Comparison of ENCODE assay signal across 1 cellular context in the genomic region with DNA sequence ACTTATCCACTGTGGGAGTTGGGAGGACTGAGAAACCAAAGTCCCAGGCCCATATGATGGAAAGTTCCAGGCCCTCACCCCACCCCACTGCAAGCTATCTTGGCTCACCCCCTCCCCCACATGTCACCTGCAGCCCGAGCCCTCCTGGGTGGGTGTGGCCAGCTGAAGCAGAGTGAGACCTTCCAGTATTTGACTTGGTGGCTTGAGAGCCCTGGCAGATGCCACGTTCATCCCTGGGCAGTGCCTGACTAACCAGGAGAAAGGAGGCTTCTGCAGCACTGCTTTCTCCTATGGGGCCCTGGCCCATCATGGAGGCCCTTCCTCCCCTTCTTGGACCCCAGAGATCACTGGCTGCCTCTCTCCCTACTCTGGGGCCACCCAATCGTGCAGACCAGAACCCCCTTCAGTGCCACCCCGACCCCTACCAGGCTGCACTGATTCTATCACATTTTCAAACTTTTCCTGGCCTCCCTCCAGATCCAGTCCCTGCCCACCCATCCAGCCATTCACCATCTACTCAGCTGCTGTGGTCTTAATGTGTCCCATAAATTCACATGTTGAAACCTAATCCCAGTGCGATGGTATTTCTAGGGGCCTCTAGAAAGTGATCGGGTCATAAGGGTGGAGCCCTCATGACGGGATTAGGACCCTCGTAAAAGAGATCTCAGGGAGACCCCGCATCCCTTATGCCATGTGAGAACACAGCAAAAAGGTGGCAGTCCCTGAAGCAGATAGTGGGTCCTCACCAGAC.
TF ChIP-seq lines count a peak whose summit lies in the region.

No MANE protein-coding gene starts in this region.

TF ChIP-seq in GM23338, 12 proteins besides CTCF, POLR2A, EP300 and RAD21 (continued from another document):
- TF ChIP-seq ZNF462 (CRISPR knock-in tag; IDR thresholded peaks at IDR 0.05) (no peak), STAT1 (IDR thresholded peaks at IDR 0.05; ENCODE audit: unreplicated experiment) (no peak), CREB1 (CRISPR knock-in tag; IDR thresholded peaks at IDR 0.05; ENCODE audit: low read depth) (no peak), EZH2phosphoT487 (IDR thresholded peaks at IDR 0.05; ENCODE audit: unreplicated experiment) (no peak)
